15 cellular contexts compared by ENCODE assay signal in genomic region chr15:82585072-82585471, GRCh38. TPM values are rescaled to one million over a fixed set of nuclear protein-coding genes. Genes with fewer than 3 reads are reported as not detected.
DNase-seq lines count a peak whose midpoint lies in the region; ATAC-seq, FAIRE-seq and TF ChIP-seq lines count a peak whose summit lies in the region.
"Had no signal": no experiment of that assay in that cellular context is flagged by ENCODE, and none has a peak within 500 bp of the region (broad histone marks: within the 10 kb centered on the region; RNA-seq: fewer than 3 reads in every experiment).

No MANE protein-coding gene starts in this region.

- no peaks in the 10 kb centered on the region for H3K27me3 Mint-ChIP-seq in astrocyte (ENCODE audit: low read depth, unreplicated experiment)

- no peak overlapping the region for H3K18ac ChIP-seq in IMR-90 (ENCODE audit: low read depth, low read length)

- no peaks in the 10 kb centered on the region for H3K36me3 Mint-ChIP-seq in astrocyte (ENCODE audit: low read depth, unreplicated experiment)
- H3K36me3 Mint-ChIP-seq: CD14-positive monocyte had no signal

- H3K27me3 ChIP-seq in IMR-90 (ENCODE audit: control insufficient read depth, insufficient read depth, low read length): peaks cover 10% of the 10 kb centered on the region
- H3K27me3 ChIP-seq in astrocyte (ENCODE audit: insufficient read depth, low read length): peaks cover 7% of the 10 kb centered on the region
- H3K27me3 ChIP-seq in kidney epithelial cell (ENCODE audit: control insufficient read depth, insufficient read depth, low read length): no peaks in the 10 kb centered on the region

- no peaks in the 10 kb centered on the region for H3K36me3 ChIP-seq in IMR-90 (ENCODE audit: control insufficient read depth, insufficient read depth, low read length)
- no peaks in the 10 kb centered on the region for H3K36me3 ChIP-seq in astrocyte (ENCODE audit: insufficient read depth, low read length)
- H3K36me3 ChIP-seq in kidney epithelial cell (ENCODE audit: control insufficient read depth, insufficient read depth, low read length): no peaks in the 10 kb centered on the region
- H3K36me3 ChIP-seq: esophagus squamous epithelium had no signal

- H2BK20ac ChIP-seq in IMR-90 (ENCODE audit: low read depth, low read length): no peak overlapping the region

- no peak overlapping the region for H2BK15ac ChIP-seq in IMR-90 (ENCODE audit: low read depth, low read length)

- H2BK120ac ChIP-seq in IMR-90 (ENCODE audit: low read depth, low read length): no peak overlapping the region

- H3K79me1 ChIP-seq in IMR-90 (ENCODE audit: low read depth in 1 of 2, low read length in 2 of 2): no peaks in the 10 kb centered on the region

- no peak overlapping the region for H3K14ac ChIP-seq in IMR-90 (replicated peaks; ENCODE audit: low read depth, low read length)

- H3K27ac Mint-ChIP-seq in astrocyte (ENCODE audit: unreplicated experiment): peak overlapping the region; percentile 91
- H3K27ac Mint-ChIP-seq: CD14-positive monocyte had no signal

- no peak for TF ChIP-seq POLR2A in IMR-90 (IDR thresholded peaks at IDR 0.05; ENCODE audit: low read depth, low read length)

- no peak overlapping the region for H3K4ac ChIP-seq in IMR-90 (ENCODE audit: low read depth, low read length)

- CTCF ChIA-PET in IMR-90 (lab: Yijun Ruan, JAX): interaction anchor here (1.3 kb wide), 1 partner anchor 11 kb away, joined by 3 read pairs; no protein-coding TSS in a partner anchor

- no peak overlapping the region for H3K27ac ChIP-seq in IMR-90 (ENCODE audit: insufficient read depth, low read length)
- H3K27ac ChIP-seq in astrocyte (ENCODE audit: low read depth, low read length): no peak overlapping the region
- H3K27ac ChIP-seq: esophagus squamous epithelium had no signal

- H3K56ac ChIP-seq in IMR-90 (ENCODE audit: extremely low read depth, insufficient read depth, low read length): no peak overlapping the region

- no peak overlapping the region for H2BK5ac ChIP-seq in IMR-90 (ENCODE audit: low read depth, low read length, poor library complexity, severe bottlenecking)

- no peak overlapping the region for H4K5ac ChIP-seq in IMR-90 (ENCODE audit: low read depth, low read length)

- H3K4me2 ChIP-seq in IMR-90 (ENCODE audit: low read depth, low read length): no peak overlapping the region; the same call in 1 of the 2 replicates
- no peak overlapping the region for H3K4me2 ChIP-seq in astrocyte (ENCODE audit: low read length)

- H4K20me1 ChIP-seq in IMR-90 (ENCODE audit: insufficient read depth, low read length): no peaks in the 10 kb centered on the region
- no peaks in the 10 kb centered on the region for H4K20me1 ChIP-seq in astrocyte (ENCODE audit: insufficient read depth, low read length)

- H3K4me1 ChIP-seq in IMR-90 (ENCODE audit: control insufficient read depth, insufficient read depth, low read length) (no peaks in the 10 kb centered on the region), astrocyte (ENCODE audit: insufficient read depth, low read length) (no peaks in the 10 kb centered on the region)
- H3K4me1 ChIP-seq: esophagus squamous epithelium had no signal

- H2AFZ ChIP-seq in IMR-90 (replicated peaks; ENCODE audit: low read length, poor library complexity): no peak overlapping the region
- H2AFZ ChIP-seq in astrocyte (ENCODE audit: low read depth, low read length): no peak overlapping the region

- peak; percentile 4 for TF ChIP-seq CTCF in AG09319 (IDR thresholded peaks at IDR 0.05; ENCODE audit: low read depth, low read length)
- peak; percentile 30; the same call in 1 of the 2 replicates for TF ChIP-seq CTCF in IMR-90 (conservative IDR thresholded peaks at IDR 0.05; ENCODE audit: low read depth, low read length)
- no peak for TF ChIP-seq CTCF in astrocyte (IDR thresholded peaks at IDR 0.05; ENCODE audit: insufficient read depth, low read depth, low read length)
- peak; percentile 3 for TF ChIP-seq CTCF in kidney epithelial cell (IDR thresholded peaks at IDR 0.05; ENCODE audit: insufficient read depth, low read length, poor library complexity, severe bottlenecking)

- DNase-seq in AG09319 (ENCODE audit: extremely low read depth, low read depth): no peak
- peak; percentile 45 for DNase-seq in IMR-90
- DNase-seq in astrocyte (ENCODE audit: low read depth): peak; percentile 4
- no peak for DNase-seq in kidney epithelial cell (ENCODE audit: low read depth)
- DNase-seq in T-helper 1 cell: no peak
- no peak for DNase-seq in stimulated activated CD4-positive, alpha-beta T cell treated with anti-CD3 and anti-CD28 coated beads, Interleukin-4, amount 100 ng/mL, for 1 hour
- no peak for DNase-seq in NCI-H524 (lab: John Stamatoyannopoulos, UW)
- DNase-seq: activated CD4-positive, alpha-beta T cell treated with anti-CD3 and anti-CD28 coated beads for 1 hour; activated effector memory CD4-positive, alpha-beta T cell treated with Interleukin-2 at 50 U/mL for 16 hours; esophagus squamous epithelium; KG1; kidney; NCI-H2171 treated with DMSO at 0.1 percent for 48 hours had no signal

- no peaks in the 10 kb centered on the region for H3K9me3 Mint-ChIP-seq in astrocyte (ENCODE audit: unreplicated experiment)

- FAIRE-seq in astrocyte (lab: Jason Lieb, UNC): no peak

- H3K4me1 Mint-ChIP-seq in astrocyte (ENCODE audit: low read depth, unreplicated experiment): peaks cover 27% of the 10 kb centered on the region
- H3K4me1 Mint-ChIP-seq: CD14-positive monocyte had no signal

- H3K4me3 ChIP-seq in IMR-90 (ENCODE audit: insufficient read depth, low read depth, low read length) (no peak overlapping the region), astrocyte (ENCODE audit: insufficient read depth, low read depth, low read length) (no peak overlapping the region), kidney epithelial cell (ENCODE audit: low read depth, low read length) (no peak overlapping the region)
- H3K4me3 ChIP-seq: esophagus squamous epithelium had no signal

- intact Hi-C loops in IMR-90 (cut with micrococcal nuclease): loop anchor here (10.0 kb wide), 1 partner anchor 120 kb away; the partner anchor contains the start of gene AP3B2

- H2AK9ac ChIP-seq in IMR-90 (replicated peaks; ENCODE audit: low read depth, low read length, poor library complexity): no peak overlapping the region

- no peaks in the 10 kb centered on the region for H3K9me1 ChIP-seq in IMR-90 (ENCODE audit: insufficient read depth, low read length)

- ATAC-seq in IMR-90 (ENCODE audit: low read depth) (peak; percentile 35; the same call in 1 of the 2 replicates), HG03159 (IDR thresholded peaks at IDR 0.05; ENCODE audit: unreplicated experiment) (no peak)

- dilution Hi-C loops in IMR-90 (cut with HindIII; ENCODE audit: low sequenced_read_pairs, unreplicated experiment): no loop called here

- in situ Hi-C loops in IMR-90 (cut with MboI; ENCODE audit: low sequenced_read_pairs): no loop called here

- no peak overlapping the region for H4K8ac ChIP-seq in IMR-90 (ENCODE audit: low read depth in 2 of 2, low read length in 2 of 2)

- peak overlapping the region; percentile 28 for H3K4me3 Mint-ChIP-seq in astrocyte (ENCODE audit: unreplicated experiment)
- H3K4me3 Mint-ChIP-seq: CD14-positive monocyte had no signal

- peak; percentile 31; the same call in 1 of the 2 replicates for TF ChIP-seq RAD21 in IMR-90 (IDR thresholded peaks at IDR 0.05; ENCODE audit: low read length)

- no CpG with 5 or more reads among the region's 3 CpGs for WGBS in IMR-90 (ENCODE audit: extremely low coverage in 2 of 2, insufficient read length in 1 of 2), 2 experiments

- no peak overlapping the region for H2AK5ac ChIP-seq in IMR-90 (ENCODE audit: low read depth, low read length)

- POLR2A ChIA-PET in IMR-90 (lab: Charles Lee; ENCODE audit: unreplicated experiment): no interaction called here

- H3K9me3 ChIP-seq in IMR-90 (ENCODE audit: control insufficient read depth, insufficient read depth, low read length) (no peaks in the 10 kb centered on the region), astrocyte (ENCODE audit: insufficient read depth, low read depth, low read length) (no peaks in the 10 kb centered on the region)
- H3K9me3 ChIP-seq: esophagus squamous epithelium had no signal

- H3K23ac ChIP-seq in IMR-90 (ENCODE audit: low read depth, low read length): no peak overlapping the region

- H4K91ac ChIP-seq in IMR-90 (ENCODE audit: insufficient read depth, low read depth, low read length): no peak overlapping the region

- H3K79me2 ChIP-seq in astrocyte (ENCODE audit: insufficient read depth, low read length): no peaks in the 10 kb centered on the region

- H3K9ac ChIP-seq in IMR-90 (ENCODE audit: low read depth, low read length) (no peak overlapping the region), astrocyte (ENCODE audit: low read length) (no peak overlapping the region)

- BruUV-seq in IMR-90 (replicated peaks; lab: Mats Ljungman, UMichigan): no TSS peak

TF ChIP-seq in IMR-90, 13 proteins besides CTCF, POLR2A, EP300 and RAD21:
- TF ChIP-seq FOS (IDR thresholded peaks at IDR 0.05; ENCODE audit: low read depth, low read length) (no peak), CEBPB (IDR thresholded peaks at IDR 0.05; ENCODE audit: low read depth, low read length) (peak; percentile 73)

RNA-seq across cellular contexts. Expression of gene RPS17, which starts 44.8 kb away (rescaled TPM):
- total RNA-seq in IMR-90 (2012; rRNA removed): 2,617 and 3,477 TPM in 2 replicates
- polyA plus RNA-seq in IMR-90 (2012; rRNA removed): 4,201 and 5,358 TPM in 2 replicates
- polyA plus RNA-seq in IMR-90 (2012; cell fraction: cytosol; rRNA removed): 3,823 and 3,949 TPM in 2 replicates
- 543 and 2,209 TPM in 2 replicates for polyA plus RNA-seq in IMR-90 (2012; cell fraction: nucleus; rRNA removed; ENCODE audit: low replicate concordance)
- total RNA-seq in astrocyte: 1,513 and 1,663 TPM in 2 replicates
- 4,593 and 5,590 TPM in 2 replicates for total RNA-seq in kidney epithelial cell

Comparison
In these comparisons a context has a peak if more than half of its experiments do, and no peak if none do; other contexts are left out.
1. DNase-seq: peak in IMR-90 (single experiment) and astrocyte (single experiment); none in AG09319 (single experiment), kidney epithelial cell (single experiment), T-helper 1 cell (0 of 5), stimulated activated CD4-positive, alpha-beta T cell treated with anti-CD3 and anti-CD28 coated beads, Interleukin-4, amount 100 ng/mL, for 1 hour (single experiment) and NCI-H524 (0 of 2).